In the genomic region with DNA sequence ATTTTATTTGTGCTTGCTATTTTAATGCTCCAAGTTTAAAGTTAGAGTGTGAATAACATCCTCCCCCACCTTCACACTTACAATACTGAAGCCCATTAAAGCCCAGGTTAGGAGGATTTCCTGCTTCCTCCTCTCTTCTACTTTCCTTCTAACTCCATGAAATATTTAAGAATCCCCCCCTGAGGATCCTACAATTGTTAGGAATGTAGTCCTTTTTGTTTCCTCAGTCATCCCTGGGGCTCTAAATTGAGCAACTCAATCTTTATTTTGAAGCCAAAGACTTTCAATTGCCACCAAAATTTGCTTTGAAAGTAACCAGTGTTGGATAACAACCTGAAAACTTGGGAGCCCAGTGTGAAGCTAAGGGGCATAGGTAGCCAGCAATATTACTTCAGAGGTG, we compare ENCODE assay signal across 1 cellular context.
A peak's percentile ranks its signal among the peaks of the same experiment; 100 is the strongest.
TF ChIP-seq lines count a peak whose summit lies in the region.

No MANE protein-coding gene starts in this region.

TF ChIP-seq in GM23338, 12 proteins besides CTCF, POLR2A, EP300 and RAD21 (continued from another document):
- peak; percentile 57; the same call in 1 of the 2 replicates for TF ChIP-seq ZNF462 (CRISPR knock-in tag; IDR thresholded peaks at IDR 0.05)
